ENCODE assay signal across 9 cellular contexts in the genomic region with DNA sequence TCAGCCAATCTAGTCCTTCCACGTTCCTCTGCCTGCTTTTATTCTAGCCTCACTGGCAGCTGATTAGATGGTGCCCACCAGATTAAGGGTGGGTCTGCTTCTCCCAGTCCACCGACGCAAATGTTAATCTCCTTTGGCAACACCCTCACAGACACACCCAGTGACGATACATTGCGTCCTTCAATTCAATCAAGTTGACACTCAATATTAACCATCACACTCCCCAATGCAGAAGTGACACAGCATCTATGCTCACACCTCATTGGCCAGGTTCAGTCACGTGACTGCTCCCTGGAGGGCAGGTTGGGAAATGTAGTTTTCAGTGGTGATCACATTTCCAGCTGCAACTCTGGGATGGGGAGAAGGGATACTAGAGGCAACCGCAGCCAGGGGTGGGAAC. TPM values are rescaled to one million over a fixed set of nuclear protein-coding genes. Genes with fewer than 3 reads are reported as not detected.
A peak's percentile ranks its signal among the peaks of the same experiment; 100 is the strongest.
DNase-seq lines count a peak whose midpoint lies in the region; ATAC-seq and TF ChIP-seq lines count a peak whose summit lies in the region.
"Had no signal": no experiment of that assay in that cellular context is flagged by ENCODE, and none has a peak within 500 bp of the region (broad histone marks: within the 10 kb centered on the region; RNA-seq: fewer than 3 reads in every experiment).

No MANE protein-coding gene starts in this region.

- no peak for TF ChIP-seq CTCF in nephron progenitor cell (IDR thresholded peaks at IDR 0.05)
- TF ChIP-seq CTCF in coronary artery (IDR thresholded peaks at IDR 0.05), result no peak

- ATAC-seq in activated CD4-positive, alpha-beta T cell treated with anti-CD3 and anti-CD28 coated beads for 36 hours, result peak; percentile 42
- peak; percentile 45 for ATAC-seq in activated T-helper 17 cell treated with anti-CD3 and anti-CD28 coated beads, Interleukin-2, amount 50 U/mL, for 72 hours (replicated peaks)
- ATAC-seq in GM19455 (IDR thresholded peaks at IDR 0.05; ENCODE audit: unreplicated experiment), result no peak

- POLR2A ChIA-PET in activated CD4-positive, alpha-beta T cell treated with anti-CD3 and anti-CD28 coated beads for 36 hours (lab: Charles Lee), result no interaction called here

- peak overlapping the region in 1 of 2 donors; percentile 36 for H3K27ac ChIP-seq in coronary artery

- peak overlapping the region; percentile 70 for H3K27ac Mint-ChIP-seq in activated CD4-positive, alpha-beta T cell treated with anti-CD3 and anti-CD28 coated beads for 36 hours
- H3K27ac Mint-ChIP-seq in activated T-helper 17 cell treated with anti-CD3 and anti-CD28 coated beads, Interleukin-2, amount 50 U/mL, for 72 hours, result peak overlapping the region; percentile 64
- H3K27ac Mint-ChIP-seq in nephron progenitor cell, result no peak overlapping the region

- DNase-seq in activated CD4-positive, alpha-beta T cell treated with anti-CD3 and anti-CD28 coated beads for 36 hours, result peak; percentile 54
- DNase-seq in activated CD4-positive, alpha-beta T cell treated with anti-CD3 and anti-CD28 coated beads, Interleukin-2, amount 50 U/mL, for 1 hour, result no peak
- DNase-seq in Jurkat, Clone E6-1 (ENCODE audit: low read depth, low spot score), result peak; percentile 59
- peak; percentile 38 for DNase-seq in nephron progenitor cell
- no peak for DNase-seq in coronary artery (ENCODE audit: low spot score)
- DNase-seq in pons (ENCODE audit: low spot score), result no peak

- peaks cover 4% of the 10 kb centered on the region for H3K9me3 Mint-ChIP-seq in activated CD4-positive, alpha-beta T cell treated with anti-CD3 and anti-CD28 coated beads for 36 hours (ENCODE audit: low read depth)
- H3K9me3 Mint-ChIP-seq in activated T-helper 17 cell treated with anti-CD3 and anti-CD28 coated beads, Interleukin-2, amount 50 U/mL, for 72 hours, result no peaks in the 10 kb centered on the region
- peaks cover 10% of the 10 kb centered on the region for H3K9me3 Mint-ChIP-seq in nephron progenitor cell

- peaks cover 39% of the 10 kb centered on the region for H3K36me3 Mint-ChIP-seq in activated CD4-positive, alpha-beta T cell treated with anti-CD3 and anti-CD28 coated beads for 36 hours (ENCODE audit: low read depth)
- peaks cover 29% of the 10 kb centered on the region for H3K36me3 Mint-ChIP-seq in activated T-helper 17 cell treated with anti-CD3 and anti-CD28 coated beads, Interleukin-2, amount 50 U/mL, for 72 hours (ENCODE audit: low read depth)
- H3K36me3 Mint-ChIP-seq in nephron progenitor cell (ENCODE audit: low read depth), result no peaks in the 10 kb centered on the region

- CTCF ChIA-PET in activated CD4-positive, alpha-beta T cell treated with anti-CD3 and anti-CD28 coated beads for 36 hours (lab: Charles Lee), result interaction anchor here (0.6 kb wide), 1 partner anchor 119 kb away, joined by 3 read pairs; no protein-coding TSS in a partner anchor

- H3K4me1 Mint-ChIP-seq in activated CD4-positive, alpha-beta T cell treated with anti-CD3 and anti-CD28 coated beads for 36 hours, result peaks cover 76% of the 10 kb centered on the region
- H3K4me1 Mint-ChIP-seq in activated T-helper 17 cell treated with anti-CD3 and anti-CD28 coated beads, Interleukin-2, amount 50 U/mL, for 72 hours, result peaks cover 26% of the 10 kb centered on the region
- H3K4me1 Mint-ChIP-seq in nephron progenitor cell, result peaks cover 4% of the 10 kb centered on the region

- H3K4me3 Mint-ChIP-seq in activated CD4-positive, alpha-beta T cell treated with anti-CD3 and anti-CD28 coated beads for 36 hours, result no peak overlapping the region
- H3K4me3 Mint-ChIP-seq in activated T-helper 17 cell treated with anti-CD3 and anti-CD28 coated beads, Interleukin-2, amount 50 U/mL, for 72 hours, result no peak overlapping the region
- no peak overlapping the region for H3K4me3 Mint-ChIP-seq in nephron progenitor cell
- H3K4me3 Mint-ChIP-seq: CD14-positive monocyte had no signal

- H3K4me3 ChIP-seq in Jurkat, Clone E6-1 (ENCODE audit: low read length), result no peak overlapping the region
- H3K4me3 ChIP-seq in coronary artery, result no peak overlapping the region

- intact Hi-C loops in activated CD4-positive, alpha-beta T cell treated with anti-CD3 and anti-CD28 coated beads for 36 hours (cut with DNase I, micrococcal nuclease), result no loop called here

- no peaks in the 10 kb centered on the region for H3K27me3 Mint-ChIP-seq in activated CD4-positive, alpha-beta T cell treated with anti-CD3 and anti-CD28 coated beads for 36 hours
- no peaks in the 10 kb centered on the region for H3K27me3 Mint-ChIP-seq in activated T-helper 17 cell treated with anti-CD3 and anti-CD28 coated beads, Interleukin-2, amount 50 U/mL, for 72 hours
- no peaks in the 10 kb centered on the region for H3K27me3 Mint-ChIP-seq in nephron progenitor cell (ENCODE audit: low read depth, poor library complexity)

RNA-seq across cellular contexts. Expression of a gene that starts 13.0 kb away (rescaled TPM):
- 10 to 100 TPM; 51.4 to 57.9 TPM for total RNA-seq in activated CD4-positive, alpha-beta T cell treated with anti-CD3 and anti-CD28 coated beads for 36 hours
- not detected for polyA plus RNA-seq in Jurkat, Clone E6-1 (2012; ENCODE audit: insufficient read depth, insufficient read length)
- 10 to 100 TPM; 45.4 to 68.4 TPM for total RNA-seq in activated T-helper 17 cell treated with anti-CD3 and anti-CD28 coated beads, Interleukin-2, amount 50 U/mL, for 72 hours

RNA-seq across cellular contexts. Expression of a gene that starts 24.6 kb away (rescaled TPM):
- 10 to 100 TPM; 39.6 to 44.4 TPM for total RNA-seq in activated CD4-positive, alpha-beta T cell treated with anti-CD3 and anti-CD28 coated beads for 36 hours
- 26.0 TPM for polyA plus RNA-seq in Jurkat, Clone E6-1 (2012; ENCODE audit: insufficient read depth, insufficient read length)
- 10 to 100 TPM; 83.6 to 87.3 TPM for total RNA-seq in activated T-helper 17 cell treated with anti-CD3 and anti-CD28 coated beads, Interleukin-2, amount 50 U/mL, for 72 hours

Comparison
In these comparisons a context has a peak if more than half of its experiments do, and no peak if none do; other contexts are left out.
1. DNase-seq: peak in activated CD4-positive, alpha-beta T cell treated with anti-CD3 and anti-CD28 coated beads for 36 hours (single experiment), Jurkat, Clone E6-1 (single experiment) and nephron progenitor cell (single experiment); none in activated CD4-positive, alpha-beta T cell treated with anti-CD3 and anti-CD28 coated beads, Interleukin-2, amount 50 U/mL, for 1 hour (single experiment), coronary artery (single experiment) and pons (single experiment).